ENCODE assay signal across 8 cellular contexts in genomic region chr13:27533155-27533643, GRCh38.
DNase-seq lines count a peak whose midpoint lies in the region; ATAC-seq and TF ChIP-seq lines count a peak whose summit lies in the region.

No MANE protein-coding gene starts in this region.

- TF ChIP-seq POLR2A in esophagus muscularis mucosa (IDR thresholded peaks at IDR 0.05; ENCODE audit: low read depth) = no peak

- intact Hi-C loops in esophagus muscularis mucosa (cut with DNase I) = loop anchor here (1.0 to 10.0 kb wide), 3 partner anchors 156 to 452 kb away; partner anchors contain the start of gene URAD

- H3K36me3 Mint-ChIP-seq in activated T-cell treated with anti-CD3 and anti-CD28 coated beads, Interleukin-2, amount 50 U/mL, for 4 hours (ENCODE audit: insufficient read depth) = no peaks in the 10 kb centered on the region
- no peaks in the 10 kb centered on the region for H3K36me3 Mint-ChIP-seq in stimulated activated memory B cell treated with anti-CD40 and anti-IgM and Interleukin-4, amounts not matched to agents 10 μg/mL and 1 μg/mL and 100 μg/mL, for 72 hours

- H3K27ac ChIP-seq in OCI-LY1 (ENCODE audit: low read depth, low read length, poor library complexity, severe bottlenecking) (no peak overlapping the region), esophagus muscularis mucosa (replicated peaks in 1 of 4) (no peak overlapping the region)

- H2AFZ ChIP-seq in OCI-LY1 (ENCODE audit: low read length) = no peak overlapping the region

- WGBS in esophagus muscularis mucosa = 24% methylated on average over 2 of the region's 19 CpGs

- no peaks in the 10 kb centered on the region for H3K4me1 ChIP-seq in OCI-LY1 (ENCODE audit: insufficient read depth, low read length, severe bottlenecking)
- peaks cover 0 to 19% (median 16%) of the 10 kb centered on the region in 4 donors for H3K4me1 ChIP-seq in esophagus muscularis mucosa
- peaks cover 9% of the 10 kb centered on the region for H3K4me1 ChIP-seq in mucosa of stomach (ENCODE audit: control insufficient read depth, insufficient read depth, low read length)

- TF ChIP-seq CTCF in OCI-LY1 (IDR thresholded peaks at IDR 0.05; ENCODE audit: low read length) = peak; percentile 86
- TF ChIP-seq CTCF in esophagus muscularis mucosa (IDR thresholded peaks at IDR 0.05) = peak; percentile 78 to 95 (median 89)

- H3K9me3 ChIP-seq in OCI-LY1 (ENCODE audit: low read length) (no peaks in the 10 kb centered on the region), esophagus muscularis mucosa (no peaks in the 10 kb centered on the region), mucosa of stomach (ENCODE audit: control insufficient read depth, low read length) (no peaks in the 10 kb centered on the region)

- H3K27me3 Mint-ChIP-seq in activated T-cell treated with anti-CD3 and anti-CD28 coated beads, Interleukin-2, amount 50 U/mL, for 4 hours (ENCODE audit: low read depth) = peaks cover 3% of the 10 kb centered on the region
- H3K27me3 Mint-ChIP-seq in stimulated activated memory B cell treated with anti-CD40 and anti-IgM and Interleukin-4, amounts not matched to agents 10 μg/mL and 1 μg/mL and 100 μg/mL, for 72 hours = no peaks in the 10 kb centered on the region

- H3K27ac Mint-ChIP-seq in stimulated activated memory B cell treated with anti-CD40 and anti-IgM and Interleukin-4, amounts not matched to agents 10 μg/mL and 1 μg/mL and 100 μg/mL, for 72 hours = no peak overlapping the region

- peaks cover 9% of the 10 kb centered on the region for H3K4me1 Mint-ChIP-seq in activated T-cell treated with anti-CD3 and anti-CD28 coated beads, Interleukin-2, amount 50 U/mL, for 4 hours (ENCODE audit: low read depth)
- peaks cover 24% of the 10 kb centered on the region for H3K4me1 Mint-ChIP-seq in stimulated activated memory B cell treated with anti-CD40 and anti-IgM and Interleukin-4, amounts not matched to agents 10 μg/mL and 1 μg/mL and 100 μg/mL, for 72 hours

- H3K9ac ChIP-seq in OCI-LY1 (ENCODE audit: low read length) (no peak overlapping the region), mucosa of stomach (ENCODE audit: low read length) (peak overlapping the region; percentile 40)

- no peaks in the 10 kb centered on the region for H3K9me2 ChIP-seq in OCI-LY1 (ENCODE audit: low read depth, low read length)

- H3K36me3 ChIP-seq in OCI-LY1 (ENCODE audit: insufficient read depth, low read length) (no peaks in the 10 kb centered on the region), esophagus muscularis mucosa (no peaks in the 10 kb centered on the region), mucosa of stomach (ENCODE audit: control insufficient read depth, insufficient read depth, low read length) (no peaks in the 10 kb centered on the region)

- H4K20me1 ChIP-seq in OCI-LY1 (ENCODE audit: insufficient read depth, low read length) = no peaks in the 10 kb centered on the region

- no peaks in the 10 kb centered on the region for H3K9me3 Mint-ChIP-seq in activated T-cell treated with anti-CD3 and anti-CD28 coated beads, Interleukin-2, amount 50 U/mL, for 4 hours
- no peaks in the 10 kb centered on the region for H3K9me3 Mint-ChIP-seq in stimulated activated memory B cell treated with anti-CD40 and anti-IgM and Interleukin-4, amounts not matched to agents 10 μg/mL and 1 μg/mL and 100 μg/mL, for 72 hours

- H3K4me3 Mint-ChIP-seq in activated T-cell treated with anti-CD3 and anti-CD28 coated beads, Interleukin-2, amount 50 U/mL, for 4 hours = no peak overlapping the region
- H3K4me3 Mint-ChIP-seq in stimulated activated memory B cell treated with anti-CD40 and anti-IgM and Interleukin-4, amounts not matched to agents 10 μg/mL and 1 μg/mL and 100 μg/mL, for 72 hours = peak overlapping the region; percentile 8

- peak; percentile 16 to 38 for DNase-seq in activated CD4-positive, alpha-beta T cell treated with anti-CD3 and anti-CD28 coated beads for 24 hours (ENCODE audit: low read depth in 2 of 2)
- no peak for DNase-seq in activated CD4-positive, alpha-beta T cell treated with anti-CD3 and anti-CD28 coated beads for 1 hour
- DNase-seq in activated T-cell treated with anti-CD3 and anti-CD28 coated beads, Interleukin-2, amount 50 U/mL, for 4 hours = peak; percentile 29
- DNase-seq in esophagus muscularis mucosa (ENCODE audit: extremely low spot score) = peak; percentile 92

- no peak for TF ChIP-seq EP300 in esophagus muscularis mucosa (IDR thresholded peaks at IDR 0.05)

- peak; percentile 46 to 50 for ATAC-seq in activated T-cell treated with anti-CD3 and anti-CD28 coated beads, Interleukin-2, amount 50 U/mL, for 4 hours
- ATAC-seq in stimulated activated memory B cell treated with anti-CD40 and anti-IgM and Interleukin-4, amounts not matched to agents 10 μg/mL and 1 μg/mL and 100 μg/mL, for 72 hours = no peak
- ATAC-seq in HG02884 (IDR thresholded peaks at IDR 0.05; ENCODE audit: unreplicated experiment) = no peak

- H3K4me2 ChIP-seq in OCI-LY1 (ENCODE audit: low read length) = no peak overlapping the region

- H3K4me3 ChIP-seq in OCI-LY1 (ENCODE audit: low read depth, low read length, poor library complexity, severe bottlenecking) (no peak overlapping the region), esophagus muscularis mucosa (peak overlapping the region in 1 of 4 donors; percentile 22), mucosa of stomach (ENCODE audit: low read length) (no peak overlapping the region)

- no peaks in the 10 kb centered on the region for H3F3A ChIP-seq in OCI-LY1 (ENCODE audit: insufficient read depth, low read length)

- no peaks in the 10 kb centered on the region for H3K27me3 ChIP-seq in OCI-LY1 (ENCODE audit: insufficient read depth, low read length)
- H3K27me3 ChIP-seq in esophagus muscularis mucosa = peaks cover 0 to under 1% (median 0%) of the 10 kb centered on the region in 4 donors
- no peaks in the 10 kb centered on the region for H3K27me3 ChIP-seq in mucosa of stomach (ENCODE audit: control insufficient read depth, insufficient read depth, low read length)

- H3K79me2 ChIP-seq in OCI-LY1 (ENCODE audit: insufficient read depth, low read length) = no peaks in the 10 kb centered on the region

Comparison
In these comparisons a context has a peak if more than half of its experiments do, and no peak if none do; other contexts are left out.
1. ATAC-seq: peak in activated T-cell treated with anti-CD3 and anti-CD28 coated beads, Interleukin-2, amount 50 U/mL, for 4 hours (2 of 2); none in stimulated activated memory B cell treated with anti-CD40 and anti-IgM and Interleukin-4, amounts not matched to agents 10 μg/mL and 1 μg/mL and 100 μg/mL, for 72 hours (single experiment) and HG02884 (single experiment).